ENCODE assay signal across 14 cellular contexts in genomic region chr9:79116709-79117108, GRCh38.
DNase-seq lines count a peak whose midpoint lies in the region; ATAC-seq and TF ChIP-seq lines count a peak whose summit lies in the region.
"Had no signal": no experiment of that assay in that cellular context is flagged by ENCODE, and none has a peak within 500 bp of the region (broad histone marks: within the 10 kb centered on the region; RNA-seq: fewer than 3 reads in every experiment).

No MANE protein-coding gene starts in this region.

- H3K27me3 ChIP-seq in IMR-90 (ENCODE audit: control insufficient read depth, insufficient read depth, low read length): no peaks in the 10 kb centered on the region

- no peak for TF ChIP-seq CTCF in IMR-90 (conservative IDR thresholded peaks at IDR 0.05; ENCODE audit: low read depth, low read length)

- no peak overlapping the region for H3K4me2 ChIP-seq in IMR-90 (ENCODE audit: low read depth, low read length)

- no peaks in the 10 kb centered on the region for H3K36me3 ChIP-seq in IMR-90 (ENCODE audit: control insufficient read depth, insufficient read depth, low read length)
- H3K36me3 ChIP-seq: HAP-1 had no signal

- no peak overlapping the region for H3K56ac ChIP-seq in IMR-90 (ENCODE audit: extremely low read depth, insufficient read depth, low read length)

- H2BK120ac ChIP-seq in IMR-90 (ENCODE audit: low read depth, low read length): no peak overlapping the region

- POLR2A ChIA-PET in IMR-90 (lab: Charles Lee; ENCODE audit: unreplicated experiment): no interaction called here
- POLR2A ChIA-PET in activated CD4-positive, alpha-beta memory T cell treated with anti-CD3 and anti-CD28 coated beads, Interleukin-2, amount 10 ng/mL, durations not matched to agents 7 days and 5 days (lab: Charles Lee): no interaction called here

- H3K79me1 ChIP-seq in IMR-90 (ENCODE audit: low read depth in 1 of 2, low read length in 2 of 2): no peaks in the 10 kb centered on the region

- no peak overlapping the region for H3K14ac ChIP-seq in IMR-90 (replicated peaks; ENCODE audit: low read depth, low read length)

- no peak overlapping the region for H3K4me3 Mint-ChIP-seq in activated CD4-positive, alpha-beta memory T cell treated with anti-CD3 and anti-CD28 coated beads, Interleukin-2, amount 10 ng/mL, durations not matched to agents 7 days and 5 days
- H3K4me3 Mint-ChIP-seq: CD4-positive, alpha-beta memory T cell; HFFc6 had no signal

- H2AK5ac ChIP-seq in IMR-90 (ENCODE audit: low read depth, low read length): no peak overlapping the region

- no peak overlapping the region for H3K27ac Mint-ChIP-seq in activated CD4-positive, alpha-beta memory T cell treated with anti-CD3 and anti-CD28 coated beads, Interleukin-2, amount 10 ng/mL, durations not matched to agents 7 days and 5 days
- H3K27ac Mint-ChIP-seq: CD4-positive, alpha-beta memory T cell; HFFc6 had no signal

- no peak overlapping the region for H3K23ac ChIP-seq in IMR-90 (ENCODE audit: low read depth, low read length)

- H3K27me3 Mint-ChIP-seq in activated CD4-positive, alpha-beta memory T cell treated with anti-CD3 and anti-CD28 coated beads, Interleukin-2, amount 10 ng/mL, durations not matched to agents 7 days and 5 days: no peaks in the 10 kb centered on the region

- no peak overlapping the region for H2BK5ac ChIP-seq in IMR-90 (ENCODE audit: low read depth, low read length, poor library complexity, severe bottlenecking)

- H3K9me1 ChIP-seq in IMR-90 (ENCODE audit: insufficient read depth, low read length): 0 out of 2 replicates have a peak, but pooled peaks cover 2% of the 10 kb centered on the region

- CTCF ChIA-PET in IMR-90 (lab: Yijun Ruan, JAX): no interaction called here
- CTCF ChIA-PET in activated CD4-positive, alpha-beta memory T cell treated with anti-CD3 and anti-CD28 coated beads, Interleukin-2, amount 10 ng/mL, durations not matched to agents 7 days and 5 days (lab: Charles Lee): no interaction called here

- H3K4me1 ChIP-seq in IMR-90 (ENCODE audit: control insufficient read depth, insufficient read depth, low read length): no peaks in the 10 kb centered on the region
- H3K4me1 ChIP-seq: HAP-1 had no signal

- H3K4me3 ChIP-seq in IMR-90 (ENCODE audit: insufficient read depth, low read depth, low read length): no peak overlapping the region
- H3K4me3 ChIP-seq: HAP-1 had no signal

- H3K18ac ChIP-seq in IMR-90 (ENCODE audit: low read depth, low read length): no peak overlapping the region

- no peaks in the 10 kb centered on the region for H4K20me1 ChIP-seq in IMR-90 (ENCODE audit: insufficient read depth, low read length)

- no peak for TF ChIP-seq RAD21 in IMR-90 (IDR thresholded peaks at IDR 0.05; ENCODE audit: low read length)

- H2BK15ac ChIP-seq in IMR-90 (ENCODE audit: low read depth, low read length): no peak overlapping the region

- intact Hi-C loops in IMR-90 (cut with micrococcal nuclease): no loop called here

- H4K5ac ChIP-seq in IMR-90 (ENCODE audit: low read depth, low read length): no peak overlapping the region

- no peaks in the 10 kb centered on the region for H3K36me3 Mint-ChIP-seq in activated CD4-positive, alpha-beta memory T cell treated with anti-CD3 and anti-CD28 coated beads, Interleukin-2, amount 10 ng/mL, durations not matched to agents 7 days and 5 days (ENCODE audit: low read depth)
- H3K36me3 Mint-ChIP-seq: CD4-positive, alpha-beta memory T cell had no signal

- in situ Hi-C loops in IMR-90 (cut with MboI; ENCODE audit: low sequenced_read_pairs): no loop called here

- H3K27ac ChIP-seq in IMR-90 (ENCODE audit: insufficient read depth, low read length): no peak overlapping the region

- no peak for TF ChIP-seq POLR2A in IMR-90 (IDR thresholded peaks at IDR 0.05; ENCODE audit: low read depth, low read length)

- BruUV-seq in IMR-90 (replicated peaks; lab: Mats Ljungman, UMichigan): no TSS peak

- no peak overlapping the region for H3K9ac ChIP-seq in IMR-90 (ENCODE audit: low read depth, low read length)

- H2AK9ac ChIP-seq in IMR-90 (replicated peaks; ENCODE audit: low read depth, low read length, poor library complexity): no peak overlapping the region

- H3K4ac ChIP-seq in IMR-90 (ENCODE audit: low read depth, low read length): no peak overlapping the region

- ATAC-seq in IMR-90 (ENCODE audit: low read depth): no peak

- DNase-seq in IMR-90 (no peak), NCI-H2227 (lab: John Stamatoyannopoulos, UW; ENCODE audit: unreplicated experiment) (peak; percentile 40), middle frontal gyrus (ENCODE audit: extremely low spot score, low spot score) (peak; percentile 22), NCI-H146 treated with DMSO at 0.1 percent for 48 hours (lab: John Stamatoyannopoulos, UW; ENCODE audit: unreplicated experiment) (no peak), NCI-H128 (lab: John Stamatoyannopoulos, UW; ENCODE audit: unreplicated experiment) (no peak)
- no peak for DNase-seq in activated CD4-positive, alpha-beta memory T cell treated with anti-CD3 and anti-CD28 coated beads, Interleukin-2, amount 10 ng/mL, durations not matched to agents 7 days and 5 days
- DNase-seq: C1 segment of cervical spinal cord; Calu3; CD4-positive, alpha-beta memory T cell; DMS53; GF-D8; GOT3; HFFc6 had no signal

- H3K9me3 ChIP-seq in IMR-90 (ENCODE audit: control insufficient read depth, insufficient read depth, low read length): no peaks in the 10 kb centered on the region
- H3K9me3 ChIP-seq: HAP-1 had no signal

- no peak overlapping the region for H2BK20ac ChIP-seq in IMR-90 (ENCODE audit: low read depth, low read length)

- WGBS in IMR-90 (ENCODE audit: extremely low coverage in 2 of 2, insufficient read length in 1 of 2), 2 experiments: no CpG with 5 or more reads among the region's 6 CpGs

- no peak overlapping the region for H2AFZ ChIP-seq in IMR-90 (replicated peaks; ENCODE audit: low read length, poor library complexity)

- H3K9me3 Mint-ChIP-seq in activated CD4-positive, alpha-beta memory T cell treated with anti-CD3 and anti-CD28 coated beads, Interleukin-2, amount 10 ng/mL, durations not matched to agents 7 days and 5 days: no peaks in the 10 kb centered on the region
- H3K9me3 Mint-ChIP-seq: HFFc6 had no signal

- dilution Hi-C loops in IMR-90 (cut with HindIII; ENCODE audit: low sequenced_read_pairs, unreplicated experiment): no loop called here

- H3K4me1 Mint-ChIP-seq in activated CD4-positive, alpha-beta memory T cell treated with anti-CD3 and anti-CD28 coated beads, Interleukin-2, amount 10 ng/mL, durations not matched to agents 7 days and 5 days: no peaks in the 10 kb centered on the region
- H3K4me1 Mint-ChIP-seq: CD4-positive, alpha-beta memory T cell had no signal

- H4K91ac ChIP-seq in IMR-90 (ENCODE audit: insufficient read depth, low read depth, low read length): no peak overlapping the region

- no peak overlapping the region for H4K8ac ChIP-seq in IMR-90 (ENCODE audit: low read depth in 2 of 2, low read length in 2 of 2)

TF ChIP-seq in IMR-90, 13 proteins besides CTCF, POLR2A, EP300 and RAD21:
- TF ChIP-seq MAFK (IDR thresholded peaks at IDR 0.05; ENCODE audit: low read depth, low read length) (peak; percentile 15; the same call in 1 of the 2 replicates), CEBPB (IDR thresholded peaks at IDR 0.05; ENCODE audit: low read depth, low read length) (no peak)

Comparison
In these comparisons a context has a peak if more than half of its experiments do, and no peak if none do; other contexts are left out.
1. DNase-seq: peak in NCI-H2227 (single experiment) and middle frontal gyrus (single experiment); none in IMR-90 (single experiment), NCI-H146 treated with DMSO at 0.1 percent for 48 hours (single experiment), activated CD4-positive, alpha-beta memory T cell treated with anti-CD3 and anti-CD28 coated beads, Interleukin-2, amount 10 ng/mL, durations not matched to agents 7 days and 5 days (single experiment) and NCI-H128 (single experiment).